In genomic region chr16:90031186-90031930, GRCh38 we compare ENCODE assay signal across 2 cellular contexts.
TF ChIP-seq lines count a peak whose summit lies in the region.

No MANE protein-coding gene starts in this region.

TF ChIP-seq in IMR-90, 13 proteins besides CTCF, POLR2A, EP300 and RAD21:
- no peak for TF ChIP-seq MXI1 (IDR thresholded peaks at IDR 0.05; ENCODE audit: borderline replicate concordance, low read depth, low read length)
- TF ChIP-seq RFX5 (IDR thresholded peaks at IDR 0.05; ENCODE audit: low read depth, low read length), result no peak
- no peak for TF ChIP-seq CHD1 (IDR thresholded peaks at IDR 0.05; ENCODE audit: low read depth, low read length)
- TF ChIP-seq MAFK (IDR thresholded peaks at IDR 0.05; ENCODE audit: low read depth, low read length), result no peak
- TF ChIP-seq SMC3 (IDR thresholded peaks at IDR 0.05; ENCODE audit: low read depth, low read length), result no peak
- TF ChIP-seq RCOR1 (IDR thresholded peaks at IDR 0.05; ENCODE audit: insufficient replicate concordance, low read length), result no peak
- TF ChIP-seq MAZ (IDR thresholded peaks at IDR 0.05; ENCODE audit: borderline replicate concordance, low read depth, low read length), result no peak
- TF ChIP-seq NFE2L2 (IDR thresholded peaks at IDR 0.05; ENCODE audit: low read depth, low read length), result no peak
- TF ChIP-seq BHLHE40 (IDR thresholded peaks at IDR 0.05; ENCODE audit: low read depth, low read length), result no peak
- no peak for TF ChIP-seq ELK1 (IDR thresholded peaks at IDR 0.05; ENCODE audit: borderline replicate concordance, low read depth, low read length)
- no peak for TF ChIP-seq FOS (IDR thresholded peaks at IDR 0.05; ENCODE audit: low read depth, low read length)
- no peak for TF ChIP-seq CEBPB (IDR thresholded peaks at IDR 0.05; ENCODE audit: low read depth, low read length)
- TF ChIP-seq, protein P1, sequence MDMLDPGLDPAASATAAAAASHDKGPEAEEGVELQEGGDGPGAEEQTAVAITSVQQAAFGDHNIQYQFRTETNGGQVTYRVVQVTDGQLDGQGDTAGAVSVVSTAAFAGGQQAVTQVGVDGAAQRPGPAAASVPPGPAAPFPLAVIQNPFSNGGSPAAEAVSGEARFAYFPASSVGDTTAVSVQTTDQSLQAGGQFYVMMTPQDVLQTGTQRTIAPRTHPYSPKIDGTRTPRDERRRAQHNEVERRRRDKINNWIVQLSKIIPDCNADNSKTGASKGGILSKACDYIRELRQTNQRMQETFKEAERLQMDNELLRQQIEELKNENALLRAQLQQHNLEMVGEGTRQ (IDR thresholded peaks at IDR 0.05; ENCODE audit: low read depth, low read length), result no peak

TF ChIP-seq in GM23338, 12 proteins besides CTCF, POLR2A, EP300 and RAD21:
- TF ChIP-seq ZNF462 (CRISPR knock-in tag; IDR thresholded peaks at IDR 0.05) (no peak), NANOG (IDR thresholded peaks at IDR 0.05; ENCODE audit: borderline replicate concordance) (no peak), EZH2phosphoT487 (IDR thresholded peaks at IDR 0.05; ENCODE audit: unreplicated experiment) (no peak), CREB1 (CRISPR knock-in tag; IDR thresholded peaks at IDR 0.05; ENCODE audit: low read depth) (no peak)
TF ChIP-seq in GM23338: peak in this region for 0.
